Comparison of ENCODE assay signal across 20 cellular contexts in genomic region chr15:28990390-28990789, GRCh38.
"Had no signal": no experiment of that assay in that cellular context is flagged by ENCODE, and none has a peak within 500 bp of the region (broad histone marks: within the 10 kb centered on the region; RNA-seq: fewer than 3 reads in every experiment).

No MANE protein-coding gene starts in this region.

- DNase-seq: activated B cell treated with CpG ODN at 0.5 μM for 24 hours; activated CD4-positive, alpha-beta memory T cell treated with anti-CD3 and anti-CD28 coated beads for 36 hours; activated CD4-positive, alpha-beta T cell treated with anti-CD3 and anti-CD28 coated beads for 4 hours; activated naive CD4-positive, alpha-beta T cell; activated naive CD8-positive, alpha-beta T cell treated with anti-CD3 and anti-CD28 coated beads, Interleukin-2, amount 50 U/mL, for 24 hours; activated T-cell treated with anti-CD3 and anti-CD28 coated beads for 4 hours; aorta; effector CD8-positive, alpha-beta T cell; esophagus squamous epithelium; left cardiac atrium; mesendoderm; stimulated activated CD4-positive, alpha-beta T cell treated with anti-CD3 and anti-CD28 coated beads, Interleukin-4, amount 100 ng/mL, for 24 hours; stomach; T-helper 17 cell; upper lobe of left lung had no signal

- H3K36me3 ChIP-seq: esophagus squamous epithelium, stomach, thoracic aorta, upper lobe of left lung had no signal

- H3K27me3 ChIP-seq: esophagus squamous epithelium, upper lobe of left lung had no signal

- ATAC-seq: activated naive CD8-positive, alpha-beta T cell treated with anti-CD3 and anti-CD28 coated beads, Interleukin-2, amount 50 U/mL, for 24 hours; left cardiac atrium; sciatic nerve; stimulated activated effector memory CD8-positive, alpha-beta T cell treated with anti-CD3 and anti-CD28 coated beads, Interleukin-12 subunit alpha, Interleukin-12 subunit beta, amount 100 ng/mL, for 72 hours; T-helper 17 cell had no signal

- H3K9me3 Mint-ChIP-seq: activated B cell treated with CpG ODN at 0.5 μM for 24 hours had no signal

- H3K9me3 ChIP-seq: esophagus squamous epithelium, stomach, thoracic aorta, upper lobe of left lung had no signal

- H3K4me1 Mint-ChIP-seq: activated B cell treated with CpG ODN at 0.5 μM for 24 hours had no signal

- H3K36me3 Mint-ChIP-seq: activated CD4-positive, alpha-beta memory T cell treated with anti-CD3 and anti-CD28 coated beads for 36 hours; stimulated activated effector memory CD8-positive, alpha-beta T cell treated with anti-CD3 and anti-CD28 coated beads, Interleukin-12 subunit alpha, Interleukin-12 subunit beta, amount 100 ng/mL, for 72 hours had no signal

- H3K4me3 Mint-ChIP-seq: activated B cell treated with CpG ODN at 0.5 μM for 24 hours; activated CD4-positive, alpha-beta memory T cell treated with anti-CD3 and anti-CD28 coated beads for 36 hours; activated naive CD8-positive, alpha-beta T cell treated with anti-CD3 and anti-CD28 coated beads, Interleukin-2, amount 50 U/mL, for 24 hours; nephron; stimulated activated effector memory CD8-positive, alpha-beta T cell treated with anti-CD3 and anti-CD28 coated beads, Interleukin-12 subunit alpha, Interleukin-12 subunit beta, amount 100 ng/mL, for 72 hours; T-helper 17 cell had no signal

- H3K27ac Mint-ChIP-seq: activated B cell treated with CpG ODN at 0.5 μM for 24 hours; activated CD4-positive, alpha-beta memory T cell treated with anti-CD3 and anti-CD28 coated beads for 36 hours; nephron; stimulated activated effector memory CD8-positive, alpha-beta T cell treated with anti-CD3 and anti-CD28 coated beads, Interleukin-12 subunit alpha, Interleukin-12 subunit beta, amount 100 ng/mL, for 72 hours; T-helper 17 cell had no signal

- H3K4me3 ChIP-seq: esophagus squamous epithelium, smooth muscle cell, stomach, thoracic aorta, upper lobe of left lung had no signal

- H3K27me3 Mint-ChIP-seq: activated B cell treated with CpG ODN at 0.5 μM for 24 hours; activated CD4-positive, alpha-beta memory T cell treated with anti-CD3 and anti-CD28 coated beads for 36 hours; activated naive CD8-positive, alpha-beta T cell treated with anti-CD3 and anti-CD28 coated beads, Interleukin-2, amount 50 U/mL, for 24 hours; T-helper 17 cell had no signal

- H3K27ac ChIP-seq: stomach, thoracic aorta, upper lobe of left lung had no signal
